In genomic region chr9:36029765-36030528, GRCh38 we compare ENCODE assay signal across 12 cellular contexts.
DNase-seq lines count a peak whose midpoint lies in the region; ATAC-seq and TF ChIP-seq lines count a peak whose summit lies in the region.
"Had no signal": no experiment of that assay in that cellular context is flagged by ENCODE, and none has a peak within 500 bp of the region (broad histone marks: within the 10 kb centered on the region; RNA-seq: fewer than 3 reads in every experiment).

No MANE protein-coding gene starts in this region.

- peak overlapping the region in 1 of 2 donors; percentile 11 for H3K4me3 ChIP-seq in foreskin fibroblast (ENCODE audit: low read depth in 1 of 2, low read length in 2 of 2)
- H3K4me3 ChIP-seq: skin epidermis had no signal

- POLR2A ChIA-PET in GM10248 (lab: Yijun Ruan, JAX): no interaction called here

- H3K4me1 Mint-ChIP-seq in stimulated activated naive B cell treated with anti-CD40 and anti-IgM and Interleukin-4, amounts not matched to agents 10 μg/mL and 1 μg/mL and 100 μg/mL, for 72 hours: peaks cover 6 to 13% of the 10 kb centered on the region in 2 donors

- no peak overlapping the region for H3K4me3 Mint-ChIP-seq in stimulated activated naive B cell treated with anti-CD40 and anti-IgM and Interleukin-4, amounts not matched to agents 10 μg/mL and 1 μg/mL and 100 μg/mL, for 72 hours

- no peaks in the 10 kb centered on the region for H3K36me3 Mint-ChIP-seq in stimulated activated naive B cell treated with anti-CD40 and anti-IgM and Interleukin-4, amounts not matched to agents 10 μg/mL and 1 μg/mL and 100 μg/mL, for 72 hours

- peak in 1 of 2 donors; percentile 36 for ATAC-seq in stimulated activated naive B cell treated with anti-CD40 and anti-IgM and Interleukin-4, amounts not matched to agents 10 μg/mL and 1 μg/mL and 100 μg/mL, for 72 hours (replicated peaks)
- ATAC-seq in HG03378 (IDR thresholded peaks at IDR 0.05; ENCODE audit: unreplicated experiment) (no peak), HG02798 (IDR thresholded peaks at IDR 0.05; ENCODE audit: poor library complexity, unreplicated experiment) (no peak)

- CTCF ChIA-PET in GM10248 (lab: Yijun Ruan, JAX): interaction anchor here (0.7 to 2.0 kb wide), 6 partner anchors 9 to 110 kb away, joined by 3 to 13 read pairs (median 4); no protein-coding TSS in a partner anchor

- H3K9me3 Mint-ChIP-seq in stimulated activated naive B cell treated with anti-CD40 and anti-IgM and Interleukin-4, amounts not matched to agents 10 μg/mL and 1 μg/mL and 100 μg/mL, for 72 hours: no peaks in the 10 kb centered on the region

- TF ChIP-seq CTCF in foreskin fibroblast (IDR thresholded peaks at IDR 0.05; ENCODE audit: low read depth, low read length) (no peak), GM10248 (IDR thresholded peaks at IDR 0.05; ENCODE audit: control extremely low read depth, extremely low read depth, low read depth, missing control alignments) (no peak)

- DNase-seq in HCEC 1CT (peak; percentile 99), SIG-M5 treated with dmso at 0.1 percent for 504 hours (lab: John Stamatoyannopoulos, UW; ENCODE audit: unreplicated experiment) (peak; percentile 80), foreskin fibroblast (peak; percentile 91 to 95), GM10248 (ENCODE audit: extremely low spot score) (no peak)
- DNase-seq in stimulated activated naive B cell treated with anti-CD40 and anti-IgM and Interleukin-4, amounts not matched to agents 10 μg/mL and 1 μg/mL and 100 μg/mL, for 72 hours: no peak
- no peak for DNase-seq in central memory CD4-positive, alpha-beta T cell
- DNase-seq: activated T-cell treated with anti-CD3 and anti-CD28 coated beads, Interleukin-2, amount 50 U/mL, for 1 hour; head of caudate nucleus; OCI-M1 had no signal

- peaks cover 0 to 5% of the 10 kb centered on the region in 2 donors for H3K27me3 Mint-ChIP-seq in stimulated activated naive B cell treated with anti-CD40 and anti-IgM and Interleukin-4, amounts not matched to agents 10 μg/mL and 1 μg/mL and 100 μg/mL, for 72 hours

- peak overlapping the region; percentile 11 for H3K27ac Mint-ChIP-seq in stimulated activated naive B cell treated with anti-CD40 and anti-IgM and Interleukin-4, amounts not matched to agents 10 μg/mL and 1 μg/mL and 100 μg/mL, for 72 hours

Comparison
In these comparisons a context has a peak if more than half of its experiments do, and no peak if none do; other contexts are left out.
1. DNase-seq: peak in HCEC 1CT (single experiment), SIG-M5 treated with dmso at 0.1 percent for 504 hours (single experiment) and foreskin fibroblast (2 of 2); none in stimulated activated naive B cell treated with anti-CD40 and anti-IgM and Interleukin-4, amounts not matched to agents 10 μg/mL and 1 μg/mL and 100 μg/mL, for 72 hours (single experiment), GM10248 (single experiment) and central memory CD4-positive, alpha-beta T cell (single experiment).